Comparison of ENCODE assay signal across 13 cellular contexts in genomic region chr1:223399393-223399792, GRCh38. TPM values are rescaled to one million over a fixed set of nuclear protein-coding genes. Genes with fewer than 3 reads are reported as not detected.
"Had no signal": no experiment of that assay in that cellular context is flagged by ENCODE, and none has a peak within 500 bp of the region (broad histone marks: within the 10 kb centered on the region; RNA-seq: fewer than 3 reads in every experiment).

No MANE protein-coding gene starts in this region.

RNA-seq across cellular contexts. Expression of gene CCDC185, which starts 6.2 kb away (rescaled TPM):
- total RNA-seq: stomach, subcutaneous adipose tissue, suprapubic skin, thoracic aorta, tibial nerve, transverse colon, upper lobe of left lung, upper lobe of right lung, ureter, urinary bladder, uterus, vagina had no signal
- polyA plus RNA-seq: stomach, thymus, urinary bladder had no signal

RNA-seq across cellular contexts. Expression of gene SUSD4, which starts 35.4 kb away (rescaled TPM):
- total RNA-seq: tibial nerve had no signal
